Comparison of ENCODE assay signal across 17 cellular contexts in genomic region chr9:125821078-125821477, GRCh38.
DNase-seq lines count a peak whose midpoint lies in the region; ATAC-seq and TF ChIP-seq lines count a peak whose summit lies in the region.
"Had no signal": no experiment of that assay in that cellular context is flagged by ENCODE, and none has a peak within 500 bp of the region (broad histone marks: within the 10 kb centered on the region; RNA-seq: fewer than 3 reads in every experiment).

No MANE protein-coding gene starts in this region.

- no peaks in the 10 kb centered on the region for H3K27me3 Mint-ChIP-seq in natural killer cell (ENCODE audit: low read depth in 2 of 2)
- no peaks in the 10 kb centered on the region for H3K27me3 Mint-ChIP-seq in natural killer cell treated with Interleukin-12 subunit alpha and Interleukin-12 subunit beta and Interleukin-15 and Interleukin-18, amount 100 ng/mL, for 72 hours
- no peaks in the 10 kb centered on the region for H3K27me3 Mint-ChIP-seq in IgD-negative memory B cell
- H3K27me3 Mint-ChIP-seq in stimulated activated naive B cell treated with anti-CD40 and anti-IgM and Interleukin-4, amounts not matched to agents 10 μg/mL and 1 μg/mL and 100 μg/mL, for 72 hours: no peaks in the 10 kb centered on the region
- H3K27me3 Mint-ChIP-seq in activated CD4-positive, alpha-beta T cell treated with anti-CD3 and anti-CD28 coated beads, Interleukin-2, amount 10 ng/mL, durations not matched to agents 24 days and 14 days: no peaks in the 10 kb centered on the region

- TF ChIP-seq CTCF in natural killer cell (IDR thresholded peaks at IDR 0.05) (no peak), esophagus muscularis mucosa (IDR thresholded peaks at IDR 0.05) (no peak)

- no peak for TF ChIP-seq EP300 in esophagus muscularis mucosa (IDR thresholded peaks at IDR 0.05)

- TF ChIP-seq POLR2A in esophagus muscularis mucosa (IDR thresholded peaks at IDR 0.05; ENCODE audit: low read depth): no peak

- no peaks in the 10 kb centered on the region for H3K9me3 ChIP-seq in esophagus muscularis mucosa
- H3K9me3 ChIP-seq: colonic mucosa, uterus had no signal

- intact Hi-C loops in natural killer cell (cut with micrococcal nuclease): loop anchor here (2.0 kb wide), 1 partner anchor 62 kb away; no protein-coding TSS in a partner anchor
- intact Hi-C loops in esophagus muscularis mucosa (cut with DNase I): no loop called here
- intact Hi-C loops in activated CD4-positive, alpha-beta T cell treated with anti-CD3 and anti-CD28 coated beads, Interleukin-2, amount 10 ng/mL, durations not matched to agents 24 days and 14 days (cut with micrococcal nuclease): loop anchor here (10.0 kb wide), 1 partner anchor 186 kb away; no protein-coding TSS in a partner anchor

- H3K27me3 ChIP-seq in esophagus muscularis mucosa: no peaks in the 10 kb centered on the region
- H3K27me3 ChIP-seq: colonic mucosa, uterus had no signal

- H3K27ac ChIP-seq in esophagus muscularis mucosa (replicated peaks in 1 of 4): peak overlapping the region in 3 of 4 donors; percentile 4 to 24 (median 18)
- H3K27ac ChIP-seq: colonic mucosa, SK-N-MC had no signal

- ATAC-seq in natural killer cell: no peak
- no peak for ATAC-seq in natural killer cell treated with Interleukin-12 subunit alpha and Interleukin-12 subunit beta and Interleukin-15 and Interleukin-18, amount 100 ng/mL, for 72 hours
- peak; percentile 64 to 66 for ATAC-seq in stimulated activated naive B cell treated with anti-CD40 and anti-IgM and Interleukin-4, amounts not matched to agents 10 μg/mL and 1 μg/mL and 100 μg/mL, for 72 hours (replicated peaks)
- ATAC-seq: WTC11 had no signal

- DNase-seq in natural killer cell (no peak), esophagus muscularis mucosa (ENCODE audit: extremely low spot score) (no peak), KG1 (lab: John Stamatoyannopoulos, UW) (no peak), NCI-H2029 (lab: John Stamatoyannopoulos, UW) (no peak)
- DNase-seq in natural killer cell treated with Interleukin-12 subunit alpha and Interleukin-12 subunit beta and Interleukin-15 and Interleukin-18, amount 100 ng/mL, for 72 hours (ENCODE audit: low spot score): no peak
- DNase-seq in stimulated activated naive B cell treated with anti-CD40 and anti-IgM and Interleukin-4, amounts not matched to agents 10 μg/mL and 1 μg/mL and 100 μg/mL, for 72 hours: no peak
- no peak for DNase-seq in activated CD4-positive, alpha-beta T cell treated with anti-CD3 and anti-CD28 coated beads, Interleukin-2, amount 10 ng/mL, durations not matched to agents 24 days and 14 days
- DNase-seq: amniotic stem cell; colonic mucosa; GOT3; NCI-H187; stimulated activated CD4-positive, alpha-beta T cell treated with anti-CD3 and anti-CD28 coated beads, Interleukin-2, amount 100 ng/mL, for 48 hours; uterus had no signal

- WGBS in esophagus muscularis mucosa: 52% methylated on average over 4 of the region's 4 CpGs

- H3K36me3 Mint-ChIP-seq in natural killer cell (no peaks in the 10 kb centered on the region), IgD-negative memory B cell (peaks cover 2% of the 10 kb centered on the region)
- no peaks in the 10 kb centered on the region for H3K36me3 Mint-ChIP-seq in natural killer cell treated with Interleukin-12 subunit alpha and Interleukin-12 subunit beta and Interleukin-15 and Interleukin-18, amount 100 ng/mL, for 72 hours
- peaks cover 0 to 1% of the 10 kb centered on the region in 2 donors for H3K36me3 Mint-ChIP-seq in stimulated activated naive B cell treated with anti-CD40 and anti-IgM and Interleukin-4, amounts not matched to agents 10 μg/mL and 1 μg/mL and 100 μg/mL, for 72 hours
- no peaks in the 10 kb centered on the region for H3K36me3 Mint-ChIP-seq in activated CD4-positive, alpha-beta T cell treated with anti-CD3 and anti-CD28 coated beads, Interleukin-2, amount 10 ng/mL, durations not matched to agents 24 days and 14 days (ENCODE audit: low read depth)
- H3K36me3 Mint-ChIP-seq: mesothelial cell of epicardium, WTC11 had no signal

- H3K36me3 ChIP-seq in esophagus muscularis mucosa: peaks cover 0 to 3% (median 0%) of the 10 kb centered on the region in 4 donors
- H3K36me3 ChIP-seq: colonic mucosa, uterus had no signal

- peaks cover 13 to 29% of the 10 kb centered on the region in 2 donors for H3K4me1 Mint-ChIP-seq in natural killer cell
- H3K4me1 Mint-ChIP-seq in natural killer cell treated with Interleukin-12 subunit alpha and Interleukin-12 subunit beta and Interleukin-15 and Interleukin-18, amount 100 ng/mL, for 72 hours (ENCODE audit: low read depth in 2 of 2): peaks cover 7 to 24% of the 10 kb centered on the region in 2 donors
- H3K4me1 Mint-ChIP-seq in IgD-negative memory B cell: peaks cover 27 to 30% (median 27%) of the 10 kb centered on the region in 3 donors
- H3K4me1 Mint-ChIP-seq in stimulated activated naive B cell treated with anti-CD40 and anti-IgM and Interleukin-4, amounts not matched to agents 10 μg/mL and 1 μg/mL and 100 μg/mL, for 72 hours: peaks cover 13 to 32% of the 10 kb centered on the region in 2 donors
- peaks cover 10% of the 10 kb centered on the region for H3K4me1 Mint-ChIP-seq in activated CD4-positive, alpha-beta T cell treated with anti-CD3 and anti-CD28 coated beads, Interleukin-2, amount 10 ng/mL, durations not matched to agents 24 days and 14 days

- H3K4me3 Mint-ChIP-seq in natural killer cell (peak overlapping the region; percentile 50), IgD-negative memory B cell (peak overlapping the region in 3 of 4 donors; percentile 58 to 79 (median 75))
- no peak overlapping the region for H3K4me3 Mint-ChIP-seq in natural killer cell treated with Interleukin-12 subunit alpha and Interleukin-12 subunit beta and Interleukin-15 and Interleukin-18, amount 100 ng/mL, for 72 hours
- H3K4me3 Mint-ChIP-seq in stimulated activated naive B cell treated with anti-CD40 and anti-IgM and Interleukin-4, amounts not matched to agents 10 μg/mL and 1 μg/mL and 100 μg/mL, for 72 hours: peak overlapping the region in 1 of 2 donors; percentile 29
- H3K4me3 Mint-ChIP-seq in activated CD4-positive, alpha-beta T cell treated with anti-CD3 and anti-CD28 coated beads, Interleukin-2, amount 10 ng/mL, durations not matched to agents 24 days and 14 days: no peak overlapping the region
- H3K4me3 Mint-ChIP-seq: mesothelial cell of epicardium, WTC11 had no signal

- H3K9me3 Mint-ChIP-seq in natural killer cell: no peaks in the 10 kb centered on the region
- no peaks in the 10 kb centered on the region for H3K9me3 Mint-ChIP-seq in natural killer cell treated with Interleukin-12 subunit alpha and Interleukin-12 subunit beta and Interleukin-15 and Interleukin-18, amount 100 ng/mL, for 72 hours
- H3K9me3 Mint-ChIP-seq in IgD-negative memory B cell: no peaks in the 10 kb centered on the region
- H3K9me3 Mint-ChIP-seq in stimulated activated naive B cell treated with anti-CD40 and anti-IgM and Interleukin-4, amounts not matched to agents 10 μg/mL and 1 μg/mL and 100 μg/mL, for 72 hours: no peaks in the 10 kb centered on the region
- no peaks in the 10 kb centered on the region for H3K9me3 Mint-ChIP-seq in activated CD4-positive, alpha-beta T cell treated with anti-CD3 and anti-CD28 coated beads, Interleukin-2, amount 10 ng/mL, durations not matched to agents 24 days and 14 days
- H3K9me3 Mint-ChIP-seq: mesothelial cell of epicardium, WTC11 had no signal

- H3K27ac Mint-ChIP-seq in natural killer cell (peak overlapping the region in 1 of 2 donors; percentile 65), IgD-negative memory B cell (peak overlapping the region in 2 of 3 donors; percentile 68 to 86)
- no peak overlapping the region for H3K27ac Mint-ChIP-seq in natural killer cell treated with Interleukin-12 subunit alpha and Interleukin-12 subunit beta and Interleukin-15 and Interleukin-18, amount 100 ng/mL, for 72 hours
- no peak overlapping the region for H3K27ac Mint-ChIP-seq in stimulated activated naive B cell treated with anti-CD40 and anti-IgM and Interleukin-4, amounts not matched to agents 10 μg/mL and 1 μg/mL and 100 μg/mL, for 72 hours
- H3K27ac Mint-ChIP-seq in activated CD4-positive, alpha-beta T cell treated with anti-CD3 and anti-CD28 coated beads, Interleukin-2, amount 10 ng/mL, durations not matched to agents 24 days and 14 days: no peak overlapping the region
- H3K27ac Mint-ChIP-seq: mesothelial cell of epicardium had no signal

- H3K4me1 ChIP-seq in esophagus muscularis mucosa: peaks cover 11 to 50% (median 38%) of the 10 kb centered on the region in 4 donors
- H3K4me1 ChIP-seq: colonic mucosa, uterus had no signal

- H3K4me3 ChIP-seq in esophagus muscularis mucosa: peak overlapping the region in 1 of 4 donors; percentile 22
- H3K4me3 ChIP-seq: colonic mucosa, SK-N-MC, uterus had no signal

Comparison
In these comparisons a context has a peak if more than half of its experiments do, and no peak if none do; other contexts are left out.
1. H3K4me3 Mint-ChIP-seq: peak in natural killer cell (single experiment) and IgD-negative memory B cell (3 of 4); none in natural killer cell treated with Interleukin-12 subunit alpha and Interleukin-12 subunit beta and Interleukin-15 and Interleukin-18, amount 100 ng/mL, for 72 hours (single experiment) and activated CD4-positive, alpha-beta T cell treated with anti-CD3 and anti-CD28 coated beads, Interleukin-2, amount 10 ng/mL, durations not matched to agents 24 days and 14 days (single experiment).
2. ATAC-seq: peak in stimulated activated naive B cell treated with anti-CD40 and anti-IgM and Interleukin-4, amounts not matched to agents 10 μg/mL and 1 μg/mL and 100 μg/mL, for 72 hours (2 of 2); none in natural killer cell (0 of 3) and natural killer cell treated with Interleukin-12 subunit alpha and Interleukin-12 subunit beta and Interleukin-15 and Interleukin-18, amount 100 ng/mL, for 72 hours (0 of 2).
3. H3K27ac Mint-ChIP-seq: peak in IgD-negative memory B cell (2 of 3); none in natural killer cell treated with Interleukin-12 subunit alpha and Interleukin-12 subunit beta and Interleukin-15 and Interleukin-18, amount 100 ng/mL, for 72 hours (0 of 2), stimulated activated naive B cell treated with anti-CD40 and anti-IgM and Interleukin-4, amounts not matched to agents 10 μg/mL and 1 μg/mL and 100 μg/mL, for 72 hours (single experiment) and activated CD4-positive, alpha-beta T cell treated with anti-CD3 and anti-CD28 coated beads, Interleukin-2, amount 10 ng/mL, durations not matched to agents 24 days and 14 days (single experiment).